Comparison of ENCODE assay signal across 1 cellular context in genomic region chr10:99732033-99732912, GRCh38.
TF ChIP-seq lines count a peak whose summit lies in the region.

Gene COX15 (minus strand): TSS chr10:99732127. CDS start chr10:99732049, 78 bp downstream.
Gene CUTC (plus strand): TSS chr10:99732234. CDS start chr10:99732349, 115 bp downstream.

TF ChIP-seq in HepG2, 621 proteins besides CTCF, POLR2A, EP300 and RAD21 (continued from another document):
- TF ChIP-seq ZXDC (CRISPR knock-in tag; IDR thresholded peaks at IDR 0.05) (0 out of 2 replicates have a peak, but pooled peaks have one; percentile 63), ZNF546 (CRISPR knock-in tag; conservative IDR thresholded peaks at IDR 0.05) (peak; percentile 65; the same call in 1 of the 2 replicates), ZBTB8A (CRISPR knock-in tag; IDR thresholded peaks at IDR 0.05; ENCODE audit: borderline replicate concordance, low read depth) (no peak), ZFYVE20 (CRISPR knock-in tag; IDR thresholded peaks at IDR 0.05; ENCODE audit: borderline replicate concordance, low read depth) (no peak), ZNF121 (CRISPR knock-in tag; IDR thresholded peaks at IDR 0.05) (no peak), NR3C1 (CRISPR knock-in tag; IDR thresholded peaks at IDR 0.05) (no peak), FOXK2 (IDR thresholded peaks at IDR 0.05) (no peak; the same call in 1 of the 2 replicates), ZNF160 (CRISPR knock-in tag; IDR thresholded peaks at IDR 0.05) (peak; percentile 61)
- TF ChIP-seq, protein P1, sequence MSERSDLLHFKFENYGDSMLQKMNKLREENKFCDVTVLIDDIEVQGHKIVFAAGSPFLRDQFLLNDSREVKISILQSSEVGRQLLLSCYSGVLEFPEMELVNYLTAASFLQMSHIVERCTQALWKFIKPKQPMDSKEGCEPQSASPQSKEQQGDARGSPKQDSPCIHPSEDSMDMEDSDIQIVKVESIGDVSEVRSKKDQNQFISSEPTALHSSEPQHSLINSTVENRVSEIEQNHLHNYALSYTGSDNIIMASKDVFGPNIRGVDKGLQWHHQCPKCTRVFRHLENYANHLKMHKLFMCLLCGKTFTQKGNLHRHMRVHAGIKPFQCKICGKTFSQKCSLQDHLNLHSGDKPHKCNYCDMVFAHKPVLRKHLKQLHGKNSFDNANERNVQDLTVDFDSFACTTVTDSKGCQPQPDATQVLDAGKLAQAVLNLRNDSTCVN (CRISPR knock-in tag; IDR thresholded peaks at IDR 0.05; ENCODE audit: borderline replicate concordance), result 0 out of 2 replicates have a peak, but pooled peaks have one; percentile 3
